Comparison of ENCODE assay signal across 15 cellular contexts in genomic region chr22:23146842-23147205, GRCh38. TPM values are rescaled to one million over a fixed set of nuclear protein-coding genes. Genes with fewer than 3 reads are reported as not detected.
DNase-seq lines count a peak whose midpoint lies in the region; ATAC-seq and TF ChIP-seq lines count a peak whose summit lies in the region.
"Had no signal": no experiment of that assay in that cellular context is flagged by ENCODE, and none has a peak within 500 bp of the region (broad histone marks: within the 10 kb centered on the region; RNA-seq: fewer than 3 reads in every experiment).

No MANE protein-coding gene starts in this region.

- peaks cover 14 to 36% (median 25%) of the 10 kb centered on the region in 4 donors for H3K4me1 Mint-ChIP-seq in CD4-positive, CD25-positive, alpha-beta regulatory T cell
- H3K4me1 Mint-ChIP-seq in T-cell: peaks cover 35 to 41% (median 37%) of the 10 kb centered on the region in 3 donors

- no peaks in the 10 kb centered on the region for H3K36me3 ChIP-seq in CD4-positive, CD25-positive, alpha-beta regulatory T cell (ENCODE audit: control insufficient read depth, insufficient read depth, low read length)
- H3K36me3 ChIP-seq in esophagus muscularis mucosa: peaks cover 0 to 30% (median 11%) of the 10 kb centered on the region in 4 donors
- no peaks in the 10 kb centered on the region for H3K36me3 ChIP-seq in neutrophil
- H3K36me3 ChIP-seq in uterus: no peaks in the 10 kb centered on the region
- H3K36me3 ChIP-seq: left ventricle myocardium inferior had no signal

- H3K27me3 ChIP-seq in CD4-positive, CD25-positive, alpha-beta regulatory T cell (ENCODE audit: control insufficient read depth, insufficient read depth, low read length): no peaks in the 10 kb centered on the region
- H3K27me3 ChIP-seq in esophagus muscularis mucosa: no peaks in the 10 kb centered on the region
- no peaks in the 10 kb centered on the region for H3K27me3 ChIP-seq in neutrophil
- no peaks in the 10 kb centered on the region for H3K27me3 ChIP-seq in uterus

- WGBS in esophagus muscularis mucosa: 81% methylated on average over 2 of the region's 3 CpGs

- POLR2A ChIA-PET in T-cell (lab: Charles Lee): interaction anchor here in 1 of 2 donors (0.7 kb wide), 1 partner anchor 550 kb away, joined by 3 read pairs; no protein-coding TSS in a partner anchor

- H3K27ac ChIP-seq in CD4-positive, CD25-positive, alpha-beta regulatory T cell (ENCODE audit: insufficient read depth, low read length, poor library complexity, severe bottlenecking): peak overlapping the region; percentile 23
- H3K27ac ChIP-seq in esophagus muscularis mucosa (replicated peaks in 1 of 4) (peak overlapping the region in 3 of 4 donors; percentile 53 to 87 (median 85)), neutrophil (peak overlapping the region; percentile 70), uterus (no peak overlapping the region)
- H3K27ac ChIP-seq: left ventricle myocardium inferior had no signal

- H3K4me3 Mint-ChIP-seq in CD4-positive, CD25-positive, alpha-beta regulatory T cell: peak overlapping the region in 1 of 4 donors; percentile 83
- H3K4me3 Mint-ChIP-seq in T-cell: peak overlapping the region in 1 of 3 donors; percentile 70
- H3K4me3 Mint-ChIP-seq: activated CD4-positive, alpha-beta T cell treated with anti-CD3 and anti-CD28 coated beads for 36 hours had no signal

- H3K4me1 ChIP-seq in CD4-positive, CD25-positive, alpha-beta regulatory T cell (ENCODE audit: control insufficient read depth, insufficient read depth, low read length, poor library complexity, severe bottlenecking): peaks cover 33% of the 10 kb centered on the region
- H3K4me1 ChIP-seq in esophagus muscularis mucosa (peaks cover 20 to 52% (median 46%) of the 10 kb centered on the region in 4 donors), neutrophil (ENCODE audit: control insufficient read depth in 1 of 2, insufficient read depth in 1 of 2, low read depth in 1 of 2, low read length in 1 of 2) (peaks cover 88% of the 10 kb centered on the region in 2 experiments), uterus (no peaks in the 10 kb centered on the region)

- no peak overlapping the region for H3K4me3 ChIP-seq in CD4-positive, CD25-positive, alpha-beta regulatory T cell (ENCODE audit: low read depth, low read length)
- H3K4me3 ChIP-seq in esophagus muscularis mucosa (no peak overlapping the region), neutrophil (ENCODE audit: low read depth in 1 of 2, low read length in 1 of 2) (no peak overlapping the region), uterus (no peak overlapping the region)
- H3K4me3 ChIP-seq: GM12878, left ventricle myocardium inferior had no signal

- ATAC-seq in CD4-positive, CD25-positive, alpha-beta regulatory T cell (ENCODE audit: low read depth in 2 of 2): no peak
- ATAC-seq in T-cell (replicated peaks in 1 of 4) (no peak), GM19023 (IDR thresholded peaks at IDR 0.05; ENCODE audit: unreplicated experiment) (no peak)
- ATAC-seq in activated CD4-positive, CD25-positive, alpha-beta regulatory T cell treated with anti-CD3 and anti-CD28 coated beads, Interleukin-2, amount 50 U/mL, for 24 hours: no peak
- ATAC-seq: activated CD4-positive, alpha-beta T cell treated with anti-CD3 and anti-CD28 coated beads for 36 hours; GM12878 had no signal

- H3K36me3 Mint-ChIP-seq in CD4-positive, CD25-positive, alpha-beta regulatory T cell: no peaks in the 10 kb centered on the region
- no peaks in the 10 kb centered on the region for H3K36me3 Mint-ChIP-seq in T-cell

- intact Hi-C loops in esophagus muscularis mucosa (cut with DNase I) (no loop called here), uterus (cut with DNase I; ENCODE audit: low total_unique reads) (loop anchor here (10.0 kb wide), 1 partner anchor 72 kb away; the partner anchor contains the start of gene GNAZ)

- TF ChIP-seq POLR2A in esophagus muscularis mucosa (IDR thresholded peaks at IDR 0.05; ENCODE audit: low read depth) (no peak), uterus (IDR thresholded peaks at IDR 0.05) (no peak)

- peaks cover 3% of the 10 kb centered on the region for H3K27me3 Mint-ChIP-seq in CD4-positive, CD25-positive, alpha-beta regulatory T cell
- no peaks in the 10 kb centered on the region for H3K27me3 Mint-ChIP-seq in T-cell
- H3K27me3 Mint-ChIP-seq: activated CD4-positive, alpha-beta T cell treated with anti-CD3 and anti-CD28 coated beads for 36 hours had no signal

- peak overlapping the region in 2 of 3 donors; percentile 86 to 96 for H3K27ac Mint-ChIP-seq in CD4-positive, CD25-positive, alpha-beta regulatory T cell
- H3K27ac Mint-ChIP-seq in T-cell: peak overlapping the region; percentile 10 to 91
- H3K27ac Mint-ChIP-seq: activated CD4-positive, alpha-beta T cell treated with anti-CD3 and anti-CD28 coated beads for 36 hours had no signal

- H3K9me3 Mint-ChIP-seq in CD4-positive, CD25-positive, alpha-beta regulatory T cell: no peaks in the 10 kb centered on the region
- no peaks in the 10 kb centered on the region for H3K9me3 Mint-ChIP-seq in T-cell

- DNase-seq in CD4-positive, CD25-positive, alpha-beta regulatory T cell: no peak
- no peak for DNase-seq in T-cell
- no peak for DNase-seq in esophagus muscularis mucosa (ENCODE audit: extremely low spot score)
- DNase-seq in uterus: no peak
- DNase-seq in stimulated activated CD4-positive, alpha-beta T cell treated with anti-CD3 and anti-CD28 coated beads, Interleukin-4, amount 100 ng/mL, for 24 hours: no peak
- DNase-seq: activated CD4-positive, alpha-beta T cell treated with anti-CD3 and anti-CD28 coated beads for 36 hours; activated effector memory CD4-positive, alpha-beta T cell treated with anti-CD3 and anti-CD28 coated beads, Interleukin-2, amount 50 U/mL, for 16 hours; GDM1; left ventricle myocardium inferior; MV-4-11; SIG-M5 had no signal

- TF ChIP-seq EP300 in esophagus muscularis mucosa (IDR thresholded peaks at IDR 0.05): no peak

- TF ChIP-seq CTCF in esophagus muscularis mucosa (IDR thresholded peaks at IDR 0.05) (no peak), neutrophil (IDR thresholded peaks at IDR 0.05) (no peak), uterus (IDR thresholded peaks at IDR 0.05) (no peak)

- H3K9me3 ChIP-seq in CD4-positive, CD25-positive, alpha-beta regulatory T cell (ENCODE audit: control insufficient read depth in 2 of 2, low read length in 2 of 2): no peaks in the 10 kb centered on the region
- H3K9me3 ChIP-seq in esophagus muscularis mucosa (no peaks in the 10 kb centered on the region), neutrophil (no peaks in the 10 kb centered on the region), uterus (no peaks in the 10 kb centered on the region)
- H3K9me3 ChIP-seq: left ventricle myocardium inferior had no signal

- CTCF ChIA-PET in T-cell (lab: Charles Lee): no interaction called here

RNA-seq across cellular contexts. Expression of gene RAB36, which starts 1.5 kb away (rescaled TPM):
- total RNA-seq in CD4-positive, CD25-positive, alpha-beta regulatory T cell: 0.17 TPM
- polyA plus RNA-seq in CD4-positive, CD25-positive, alpha-beta regulatory T cell: under 1 TPM in 3 of 4 donors, not detected in 1; 0.42 to 0.61 (median 0.56) TPM
- total RNA-seq in T-cell: 1 to 10 TPM in 1 of 5 donors, under 1 TPM in 4; 0.18 to 1.8 (median 0.47) TPM
- total RNA-seq in esophagus muscularis mucosa: 10 to 100 TPM in 1 of 4 donors, 1 to 10 TPM in 3; 5.0 to 10.8 (median 8.2) TPM
- total RNA-seq in uterus: 10 to 100 TPM in 3 of 4 donors, 1 to 10 TPM in 1; 8.8 to 28.7 (median 14.7) TPM

RNA-seq across cellular contexts. Expression of gene RSPH14, which starts 5.0 kb away (rescaled TPM):
- total RNA-seq in CD4-positive, CD25-positive, alpha-beta regulatory T cell: not detected
- under 1 TPM in 2 of 4 donors, not detected in 2; 0.15 to 0.29 TPM for polyA plus RNA-seq in CD4-positive, CD25-positive, alpha-beta regulatory T cell
- under 1 TPM in 1 of 5 donors, not detected in 4; 0.83 TPM for total RNA-seq in T-cell
- under 1 TPM in 2 of 4 donors, not detected in 2; 0.33 to 0.80 TPM for total RNA-seq in esophagus muscularis mucosa
- total RNA-seq in uterus: 1 to 10 TPM in 2 of 4 donors, not detected in 2; 1.9 to 3.1 TPM
- total RNA-seq: left ventricle myocardium inferior had no signal

RNA-seq across cellular contexts. Expression of gene BCR, which starts 33.5 kb away (rescaled TPM):
- total RNA-seq in CD4-positive, CD25-positive, alpha-beta regulatory T cell: 66.3 TPM
- polyA plus RNA-seq in CD4-positive, CD25-positive, alpha-beta regulatory T cell: 1 to 10 TPM; 2.6 to 7.1 (median 2.8) TPM
- total RNA-seq in T-cell (100 to 1,000 TPM in 1 of 5 donors, 10 to 100 TPM in 4; 74.6 to 103 (median 85.5) TPM), esophagus muscularis mucosa (10 to 100 TPM; 35.7 to 58.5 (median 48.0) TPM), uterus (10 to 100 TPM; 10.6 to 93.3 (median 28.3) TPM)

Comparison
In these comparisons a context has a peak if more than half of its experiments do, and no peak if none do; other contexts are left out.
1. H3K27ac ChIP-seq: peak in CD4-positive, CD25-positive, alpha-beta regulatory T cell (single experiment), esophagus muscularis mucosa (3 of 4) and neutrophil (single experiment); none in uterus (0 of 2).